Comparison of ENCODE assay signal across 28 cellular contexts in genomic region chr2:42806786-42807185, GRCh38.
"Had no signal": no experiment of that assay in that cellular context is flagged by ENCODE, and none has a peak within 500 bp of the region (broad histone marks: within the 10 kb centered on the region; RNA-seq: fewer than 3 reads in every experiment).

No MANE protein-coding gene starts in this region.

- H3K27ac Mint-ChIP-seq: stimulated activated effector memory CD8-positive, alpha-beta T cell treated with anti-CD3 and anti-CD28 coated beads, Interleukin-12 subunit alpha, Interleukin-12 subunit beta, amount 100 ng/mL, for 72 hours; stimulated activated memory B cell treated with anti-CD40 and anti-IgM and Interleukin-4, amounts not matched to agents 10 μg/mL and 1 μg/mL and 100 μg/mL, for 72 hours; stimulated activated naive B cell treated with anti-CD40 and anti-IgM and Interleukin-4, amounts not matched to agents 10 μg/mL and 1 μg/mL and 100 μg/mL, for 72 hours; stimulated activated naive CD8-positive, alpha-beta T cell treated with anti-CD3 and anti-CD28 coated beads, Interleukin-15, amount 100 ng/mL, for 72 hours; stimulated activated naive CD8-positive, alpha-beta T cell treated with anti-CD3 and anti-CD28 coated beads, Interleukin-15, Interleukin-2, amounts not matched to agents 100 ng/mL and 50 ng/mL, for 24 hours; type B pancreatic cell had no signal

- H3K27me3 ChIP-seq: stomach, suprapubic skin, testis, thyroid gland, tibial artery, tibial nerve, transverse colon, upper lobe of left lung, upper lobe of right lung, uterus, vagina had no signal

- H3K4me3 Mint-ChIP-seq: stimulated activated effector memory CD8-positive, alpha-beta T cell treated with anti-CD3 and anti-CD28 coated beads, Interleukin-12 subunit alpha, Interleukin-12 subunit beta, amount 100 ng/mL, for 72 hours; stimulated activated memory B cell treated with anti-CD40 and anti-IgM and Interleukin-4, amounts not matched to agents 10 μg/mL and 1 μg/mL and 100 μg/mL, for 72 hours; stimulated activated naive B cell treated with anti-CD40 and anti-IgM and Interleukin-4, amounts not matched to agents 10 μg/mL and 1 μg/mL and 100 μg/mL, for 72 hours; stimulated activated naive CD8-positive, alpha-beta T cell treated with anti-CD3 and anti-CD28 coated beads, Interleukin-15, amount 100 ng/mL, for 72 hours; stimulated activated naive CD8-positive, alpha-beta T cell treated with anti-CD3 and anti-CD28 coated beads, Interleukin-15, Interleukin-2, amounts not matched to agents 100 ng/mL and 50 ng/mL, for 24 hours; type B pancreatic cell had no signal

- DNase-seq: stimulated activated CD4-positive, alpha-beta T cell treated with anti-CD3 and anti-CD28 coated beads, Interleukin-2, amount 100 ng/mL, for 48 hours; stimulated activated CD4-positive, alpha-beta T cell treated with anti-CD3 and anti-CD28 coated beads, Interleukin-4, amount 100 ng/mL, for 1 hour; stimulated activated CD4-positive, alpha-beta T cell treated with anti-CD3 and anti-CD28 coated beads, Interleukin-4, amount 100 ng/mL, for 24 hours; stimulated activated CD4-positive, alpha-beta T cell treated with anti-CD3 and anti-CD28 coated beads, Interleukin-4, amount 100 ng/mL, for 4 hours; stimulated activated CD8-positive, alpha-beta memory T cell treated with anti-CD3 and anti-CD28 coated beads, Interleukin-4, amount 100 ng/mL, for 48 hours; stimulated activated naive B cell treated with anti-CD40 and anti-IgM and Interleukin-4, amounts not matched to agents 10 μg/mL and 1 μg/mL and 100 μg/mL, for 72 hours; stimulated activated naive CD4-positive, alpha-beta T cell; stimulated activated naive CD4-positive, alpha-beta T cell treated with Interleukin-2 at 50 U/mL for 16 hours; stimulated activated naive CD8-positive, alpha-beta T cell treated with anti-CD3 and anti-CD28 coated beads, Interleukin-15, amount 100 ng/mL, for 72 hours; stimulated activated naive CD8-positive, alpha-beta T cell treated with anti-CD3 and anti-CD28 coated beads, Interleukin-15, Interleukin-2, amounts not matched to agents 100 U/mL and 50 U/mL, for 24 hours; stomach; substantia nigra; testis; thyroid gland; tibial artery; transverse colon; trophoblast cell; upper lobe of left lung; upper lobe of right lung; uterus had no signal

- H3K36me3 ChIP-seq: stomach, suprapubic skin, thoracic aorta, thyroid gland, tibial artery, tibial nerve, transverse colon, upper lobe of left lung, upper lobe of right lung, uterus, vagina had no signal

- H3K4me3 ChIP-seq: stomach, suprapubic skin, testis, thoracic aorta, thyroid gland, tibial artery, tibial nerve, transverse colon, upper lobe of left lung, upper lobe of right lung, uterus, vagina had no signal

- ATAC-seq: stimulated activated effector memory CD8-positive, alpha-beta T cell treated with anti-CD3 and anti-CD28 coated beads, Interleukin-12 subunit alpha, Interleukin-12 subunit beta, amount 100 ng/mL, for 72 hours; stimulated activated memory B cell treated with anti-CD40 and anti-IgM and Interleukin-4, amounts not matched to agents 10 μg/mL and 1 μg/mL and 100 μg/mL, for 72 hours; stimulated activated naive B cell treated with anti-CD40 and anti-IgM and Interleukin-4, amounts not matched to agents 10 μg/mL and 1 μg/mL and 100 μg/mL, for 72 hours; stimulated activated naive CD8-positive, alpha-beta T cell treated with anti-CD3 and anti-CD28 coated beads, Interleukin-15, amount 100 ng/mL, for 72 hours; stimulated activated naive CD8-positive, alpha-beta T cell treated with anti-CD3 and anti-CD28 coated beads, Interleukin-15, Interleukin-2, amounts not matched to agents 100 U/mL and 50 U/mL, for 24 hours; upper lobe of right lung had no signal

- H3K27me3 Mint-ChIP-seq: stimulated activated memory B cell treated with anti-CD40 and anti-IgM and Interleukin-4, amounts not matched to agents 10 μg/mL and 1 μg/mL and 100 μg/mL, for 72 hours; stimulated activated naive CD8-positive, alpha-beta T cell treated with anti-CD3 and anti-CD28 coated beads, Interleukin-15, amount 100 ng/mL, for 72 hours had no signal

- H3K9me3 ChIP-seq: stomach, suprapubic skin, testis, thoracic aorta, thyroid gland, tibial artery, tibial nerve, transverse colon, upper lobe of left lung, upper lobe of right lung, uterus, vagina had no signal

- H3K4me1 ChIP-seq: uterus had no signal

- H3K9me3 Mint-ChIP-seq: stimulated activated effector memory CD8-positive, alpha-beta T cell treated with anti-CD3 and anti-CD28 coated beads, Interleukin-12 subunit alpha, Interleukin-12 subunit beta, amount 100 ng/mL, for 72 hours; stimulated activated memory B cell treated with anti-CD40 and anti-IgM and Interleukin-4, amounts not matched to agents 10 μg/mL and 1 μg/mL and 100 μg/mL, for 72 hours; stimulated activated naive CD8-positive, alpha-beta T cell treated with anti-CD3 and anti-CD28 coated beads, Interleukin-15, amount 100 ng/mL, for 72 hours; stimulated activated naive CD8-positive, alpha-beta T cell treated with anti-CD3 and anti-CD28 coated beads, Interleukin-15, Interleukin-2, amounts not matched to agents 100 ng/mL and 50 ng/mL, for 24 hours; type B pancreatic cell had no signal

- H3K27ac ChIP-seq: stomach, suprapubic skin, testis, thoracic aorta, thyroid gland, tibial artery, tibial nerve, transverse colon, upper lobe of left lung, upper lobe of right lung, uterus, vagina had no signal
